In genomic region chr11:123357990-123358827, GRCh38 we compare ENCODE assay signal across 8 cellular contexts.
DNase-seq lines count a peak whose midpoint lies in the region; ATAC-seq and TF ChIP-seq lines count a peak whose summit lies in the region.

No MANE protein-coding gene starts in this region.

- H3K9me3 ChIP-seq in colonic mucosa, result no peaks in the 10 kb centered on the region
- H3K9me3 ChIP-seq in transverse colon, result no peaks in the 10 kb centered on the region

- no peak for TF ChIP-seq EP300 in transverse colon (IDR thresholded peaks at IDR 0.05; ENCODE audit: low read depth)

- H3K4me1 ChIP-seq in colonic mucosa, result no peaks in the 10 kb centered on the region
- peaks cover 0 to 10% (median 3%) of the 10 kb centered on the region in 4 donors for H3K4me1 ChIP-seq in transverse colon

- no peak overlapping the region for H3K9ac ChIP-seq in colonic mucosa (ENCODE audit: low read depth in 2 of 2, low read length in 2 of 2)

- intact Hi-C loops in colonic mucosa (cut with DNase I), result no loop called here
- intact Hi-C loops in transverse colon (cut with DNase I; ENCODE audit: low total_unique reads), result no loop called here

- H3K4me3 ChIP-seq in colonic mucosa (peak overlapping the region; percentile 12), transverse colon (peak overlapping the region in 2 of 4 donors; percentile 25 to 40)

- DNase-seq in GM04503 (ENCODE audit: low read depth), result peak; percentile 18
- DNase-seq in RPMI8226, result peak; percentile 4
- no peak for DNase-seq in colonic mucosa
- DNase-seq in midbrain (lab: John Stamatoyannopoulos, UW), result peak; percentile 22
- peak; percentile 14 for DNase-seq in transverse colon
- no peak for DNase-seq in COLO668 (lab: John Stamatoyannopoulos, UW; ENCODE audit: unreplicated experiment)

- no peak for TF ChIP-seq CTCF in colonic mucosa (IDR thresholded peaks at IDR 0.05)
- TF ChIP-seq CTCF in transverse colon (IDR thresholded peaks at IDR 0.05), result no peak

- in situ Hi-C loops in transverse colon (cut with MboI; ENCODE audit: low pct_ligation_motif_present in 1 of 4, low pct_unique_long_range_greater_than_20kb in 1 of 4, low sequenced_read_pairs in 3 of 4), result no loop called here

- no peak overlapping the region for H3K27ac ChIP-seq in colonic mucosa
- no peak overlapping the region for H3K27ac ChIP-seq in transverse colon

- ATAC-seq in HG02623 (IDR thresholded peaks at IDR 0.05; ENCODE audit: unreplicated experiment) (peak; percentile 47), GM18873 (IDR thresholded peaks at IDR 0.05; ENCODE audit: low FRiP score, unreplicated experiment) (no peak)

- no peak for TF ChIP-seq POLR2A in transverse colon (IDR thresholded peaks at IDR 0.05)

- H3K36me3 ChIP-seq in colonic mucosa (no peaks in the 10 kb centered on the region), transverse colon (no peaks in the 10 kb centered on the region)

- WGBS in transverse colon (ENCODE audit: low coverage in 1 of 2), 2 donors, result 5% methylated on average over 11 to 54 of the region's 58 CpGs

- H3K27me3 ChIP-seq in colonic mucosa (peaks cover 9% of the 10 kb centered on the region), transverse colon (peaks cover 61% of the 10 kb centered on the region)

Comparison
In these comparisons a context has a peak if more than half of its experiments do, and no peak if none do; other contexts are left out.
1. DNase-seq: peak in GM04503 (single experiment), RPMI8226 (single experiment), midbrain (single experiment) and transverse colon (single experiment); none in colonic mucosa (single experiment) and COLO668 (single experiment).